Comparison of ENCODE assay signal across 29 cellular contexts in the genomic region with DNA sequence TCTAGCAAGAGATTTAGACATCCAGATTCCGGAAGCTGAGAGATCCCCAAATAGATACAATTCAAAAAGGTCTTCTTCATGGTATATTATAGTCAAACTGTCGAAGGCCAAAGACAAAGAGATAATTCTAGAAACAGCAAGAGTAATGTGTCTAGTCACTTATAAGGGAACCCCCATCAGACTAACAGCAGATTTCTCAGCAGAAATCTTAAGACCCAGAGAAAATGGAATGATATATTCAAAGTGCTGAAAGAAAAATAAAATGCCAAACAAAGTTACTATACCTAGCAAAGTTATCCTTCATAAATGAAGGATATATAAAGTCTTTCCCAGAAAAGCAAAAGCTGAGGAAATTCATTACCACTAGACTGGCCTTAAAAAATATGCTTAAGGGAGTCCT. TPM values are rescaled to one million over a fixed set of nuclear protein-coding genes. Genes with fewer than 3 reads are reported as not detected.
"Had no signal": no experiment of that assay in that cellular context is flagged by ENCODE, and none has a peak within 500 bp of the region (broad histone marks: within the 10 kb centered on the region; RNA-seq: fewer than 3 reads in every experiment).

No MANE protein-coding gene starts in this region.

- H3K36me3 ChIP-seq: stomach, suprapubic skin, thoracic aorta, thyroid gland, tibial artery, tibial nerve, transverse colon, upper lobe of left lung, upper lobe of right lung, uterus, vagina had no signal

- H3K9me3 ChIP-seq: testis, thyroid gland, upper lobe of right lung, vagina had no signal

- ATAC-seq: stimulated activated effector memory CD8-positive, alpha-beta T cell treated with anti-CD3 and anti-CD28 coated beads, Interleukin-12 subunit alpha, Interleukin-12 subunit beta, amount 100 ng/mL, for 72 hours; stimulated activated memory B cell treated with anti-CD40 and anti-IgM and Interleukin-4, amounts not matched to agents 10 μg/mL and 1 μg/mL and 100 μg/mL, for 72 hours; stimulated activated naive B cell treated with anti-CD40 and anti-IgM and Interleukin-4, amounts not matched to agents 10 μg/mL and 1 μg/mL and 100 μg/mL, for 72 hours; stimulated activated naive CD8-positive, alpha-beta T cell treated with anti-CD3 and anti-CD28 coated beads, Interleukin-15, amount 100 ng/mL, for 72 hours; stimulated activated naive CD8-positive, alpha-beta T cell treated with anti-CD3 and anti-CD28 coated beads, Interleukin-15, Interleukin-2, amounts not matched to agents 100 U/mL and 50 U/mL, for 24 hours; upper lobe of right lung had no signal

- H3K4me3 ChIP-seq: stomach, suprapubic skin, testis, thoracic aorta, thyroid gland, tibial artery, tibial nerve, transverse colon, upper lobe of left lung, upper lobe of right lung, uterus, vagina had no signal

- DNase-seq: stimulated activated CD4-positive, alpha-beta T cell treated with anti-CD3 and anti-CD28 coated beads, Interleukin-2, amount 100 ng/mL, for 48 hours; stimulated activated CD4-positive, alpha-beta T cell treated with anti-CD3 and anti-CD28 coated beads, Interleukin-4, amount 100 ng/mL, for 1 hour; stimulated activated CD4-positive, alpha-beta T cell treated with anti-CD3 and anti-CD28 coated beads, Interleukin-4, amount 100 ng/mL, for 24 hours; stimulated activated CD4-positive, alpha-beta T cell treated with anti-CD3 and anti-CD28 coated beads, Interleukin-4, amount 100 ng/mL, for 4 hours; stimulated activated CD8-positive, alpha-beta memory T cell treated with anti-CD3 and anti-CD28 coated beads, Interleukin-4, amount 100 ng/mL, for 48 hours; stimulated activated naive B cell treated with anti-CD40 and anti-IgM and Interleukin-4, amounts not matched to agents 10 μg/mL and 1 μg/mL and 100 μg/mL, for 72 hours; stimulated activated naive CD4-positive, alpha-beta T cell; stimulated activated naive CD4-positive, alpha-beta T cell treated with Interleukin-2 at 50 U/mL for 16 hours; stimulated activated naive CD8-positive, alpha-beta T cell treated with anti-CD3 and anti-CD28 coated beads, Interleukin-15, amount 100 ng/mL, for 72 hours; stimulated activated naive CD8-positive, alpha-beta T cell treated with anti-CD3 and anti-CD28 coated beads, Interleukin-15, Interleukin-2, amounts not matched to agents 100 U/mL and 50 U/mL, for 24 hours; stomach; substantia nigra; testis; thyroid gland; tibial artery; transverse colon; trophoblast cell; upper lobe of left lung; upper lobe of right lung; uterus had no signal

- H3K27ac ChIP-seq: stomach, suprapubic skin, testis, thoracic aorta, thyroid gland, tibial artery, tibial nerve, transverse colon, upper lobe of left lung, upper lobe of right lung, uterus, vagina had no signal

- H3K4me1 ChIP-seq: stomach, suprapubic skin, testis, thyroid gland, tibial artery, tibial nerve, transverse colon, upper lobe of left lung, upper lobe of right lung, uterus, vagina had no signal

- H3K27me3 ChIP-seq: stomach, suprapubic skin, testis, thyroid gland, tibial artery, tibial nerve, transverse colon, upper lobe of left lung, upper lobe of right lung, uterus, vagina had no signal

- FAIRE-seq: urothelium cell line had no signal

RNA-seq across cellular contexts. Expression of a gene that starts 36.1 kb away (rescaled TPM):
- total RNA-seq: stomach, thoracic aorta, thyroid gland, tibial nerve, transverse colon, upper lobe of right lung, ureter, uterus, vagina had no signal
- polyA plus RNA-seq: stomach, urinary bladder had no signal
